Comparison of ENCODE assay signal across 22 cellular contexts in genomic region chr9:135869916-135870315, GRCh38.
"Had no signal": no experiment of that assay in that cellular context is flagged by ENCODE, and none has a peak within 500 bp of the region (broad histone marks: within the 10 kb centered on the region; RNA-seq: fewer than 3 reads in every experiment).

No MANE protein-coding gene starts in this region.

- H3K27me3 ChIP-seq: colonic mucosa, esophagus muscularis mucosa, gastrocnemius medialis, heart right ventricle, left lung had no signal

- H3K36me3 Mint-ChIP-seq: naive B cell had no signal

- DNase-seq: colonic mucosa; cortex of kidney; effector CD8-positive, alpha-beta T cell; effector memory CD8-positive, alpha-beta T cell; foreskin fibroblast; foreskin melanocyte; gastrocnemius medialis; glutamatergic neuron; head of caudate nucleus; heart right ventricle; hippocampal formation; left cardiac atrium; left lung; left ventricle myocardium superior; lower lobe of right lung; mesenchymal stem cell; mucosa of descending colon; naive B cell; naive thymus-derived CD8-positive, alpha-beta T cell had no signal

- H3K27ac ChIP-seq: colonic mucosa, esophagus muscularis mucosa, gastrocnemius medialis, heart right ventricle, left lung, lower lobe of right lung had no signal

- H3K9me3 Mint-ChIP-seq: dendritic cell treated with granulocyte-macrophage colony-stimulating factor and Interleukin-4, amounts not matched to agents 40 ng/mL and 50 ng/mL, for 4 days; effector memory CD8-positive, alpha-beta T cell; mesothelial cell of epicardium; naive thymus-derived CD8-positive, alpha-beta T cell had no signal

- H3K9me3 ChIP-seq: colonic mucosa, esophagus muscularis mucosa, gastrocnemius medialis, heart right ventricle, left lung, lower lobe of right lung, mucosa of descending colon had no signal

- H3K4me3 Mint-ChIP-seq: dendritic cell treated with granulocyte-macrophage colony-stimulating factor and Interleukin-4, amounts not matched to agents 40 ng/mL and 50 ng/mL, for 4 days; effector memory CD8-positive, alpha-beta T cell; mesothelial cell of epicardium; naive thymus-derived CD8-positive, alpha-beta T cell had no signal

- H3K4me1 ChIP-seq: colonic mucosa, heart right ventricle, left lung, lower lobe of right lung had no signal

- H3K27ac Mint-ChIP-seq: dendritic cell treated with granulocyte-macrophage colony-stimulating factor and Interleukin-4, amounts not matched to agents 40 ng/mL and 50 ng/mL, for 4 days; effector memory CD8-positive, alpha-beta T cell; mesothelial cell of epicardium; naive B cell had no signal

- H3K4me3 ChIP-seq: colonic mucosa, esophagus muscularis mucosa, gastrocnemius medialis, heart right ventricle, left lung, lower lobe of right lung, mucosa of descending colon had no signal

- H3K36me3 ChIP-seq: colonic mucosa, gastrocnemius medialis, lower lobe of right lung had no signal

- H3K27me3 Mint-ChIP-seq: dendritic cell treated with granulocyte-macrophage colony-stimulating factor and Interleukin-4, amounts not matched to agents 40 ng/mL and 50 ng/mL, for 4 days; effector memory CD8-positive, alpha-beta T cell; naive B cell; naive thymus-derived CD8-positive, alpha-beta T cell had no signal

- ATAC-seq: effector memory CD8-positive, alpha-beta T cell; gastrocnemius medialis; heart right ventricle; left cardiac atrium; left lung; left ventricle myocardium superior; lower lobe of right lung; mucosa of descending colon; naive thymus-derived CD8-positive, alpha-beta T cell had no signal
